Comparison of ENCODE assay signal across 28 cellular contexts in genomic region chr10:101644002-101644401, GRCh38. TPM values are rescaled to one million over a fixed set of nuclear protein-coding genes. Genes with fewer than 3 reads are reported as not detected.
DNase-seq lines count a peak whose midpoint lies in the region; ATAC-seq, FAIRE-seq and TF ChIP-seq lines count a peak whose summit lies in the region.
"Had no signal": no experiment of that assay in that cellular context is flagged by ENCODE, and none has a peak within 500 bp of the region (broad histone marks: within the 10 kb centered on the region; RNA-seq: fewer than 3 reads in every experiment).

No MANE protein-coding gene starts in this region.

- no peaks in the 10 kb centered on the region for H3K4me1 ChIP-seq in pancreas
- H3K4me1 ChIP-seq in naive thymus-derived CD4-positive, alpha-beta T cell (ENCODE audit: control insufficient read depth in 2 of 2, insufficient read depth in 2 of 2, low read length in 2 of 2) = no peaks in the 10 kb centered on the region
- H3K4me1 ChIP-seq: uterus had no signal

- DNase-seq in ELF-1 (ENCODE audit: low read depth, low spot score) (peak; percentile 78), NCI-H2227 (lab: John Stamatoyannopoulos, UW; ENCODE audit: unreplicated experiment) (peak; percentile 88), hypothalamus (lab: John Stamatoyannopoulos, UW) (peak in 26 of 51 donors; percentile 3 to 55 (median 36)), pancreas (no peak), nephron progenitor cell (no peak)
- DNase-seq in naive thymus-derived CD8-positive, alpha-beta T cell = no peak
- no peak for DNase-seq in naive thymus-derived CD4-positive, alpha-beta T cell
- DNase-seq: activated B cell treated with CpG ODN at 0.5 μM for 24 hours; activated CD4-positive, alpha-beta memory T cell treated with anti-CD3 and anti-CD28 coated beads for 36 hours; activated gamma-delta T cell; activated T-cell treated with anti-CD3 and anti-CD28 coated beads for 4 hours; brain microvascular endothelial cell; DMS153; effector CD4-positive, alpha-beta T cell; foreskin melanocyte; MV-4-11; NCI-H187 treated with DMSO at 0.1 percent for 48 hours; NCI-H524; RPMI8226; T-helper 9 cell; uterus had no signal

- no peak for FAIRE-seq in pancreas (lab: Jason Lieb, UNC)
- FAIRE-seq: G401.6 had no signal

- H3K36me3 ChIP-seq in pancreas = peaks cover 0 to 5% (median 0%) of the 10 kb centered on the region in 3 donors
- H3K36me3 ChIP-seq in naive thymus-derived CD4-positive, alpha-beta T cell (ENCODE audit: control insufficient read depth in 2 of 3, insufficient read depth in 3 of 3, low read length in 3 of 3) = peaks cover 0 to 71% (median 5%) of the 10 kb centered on the region in 3 experiments
- H3K36me3 ChIP-seq: brain microvascular endothelial cell, uterus had no signal

- H3K27me3 Mint-ChIP-seq in naive thymus-derived CD8-positive, alpha-beta T cell = no peaks in the 10 kb centered on the region
- H3K27me3 Mint-ChIP-seq in naive thymus-derived CD4-positive, alpha-beta T cell = no peaks in the 10 kb centered on the region
- no peaks in the 10 kb centered on the region for H3K27me3 Mint-ChIP-seq in nephron progenitor cell (ENCODE audit: low read depth, poor library complexity)
- H3K27me3 Mint-ChIP-seq: activated B cell treated with CpG ODN at 0.5 μM for 24 hours; activated CD4-positive, alpha-beta memory T cell treated with anti-CD3 and anti-CD28 coated beads for 36 hours had no signal

- CTCF ChIA-PET in naive thymus-derived CD4-positive, alpha-beta T cell (lab: Charles Lee) = no interaction called here

- no peak for ATAC-seq in naive thymus-derived CD8-positive, alpha-beta T cell
- ATAC-seq in pancreas (no peak), HG02852 (IDR thresholded peaks at IDR 0.05; ENCODE audit: unreplicated experiment) (no peak)
- ATAC-seq in naive thymus-derived CD4-positive, alpha-beta T cell = no peak
- ATAC-seq: left lobe of liver had no signal

- H3K4me3 ChIP-seq in pancreas = no peak overlapping the region
- no peak overlapping the region for H3K4me3 ChIP-seq in naive thymus-derived CD4-positive, alpha-beta T cell (ENCODE audit: low read length)
- H3K4me3 ChIP-seq: SK-N-MC, uterus had no signal

- H3K9me3 Mint-ChIP-seq in naive thymus-derived CD8-positive, alpha-beta T cell = no peaks in the 10 kb centered on the region
- no peaks in the 10 kb centered on the region for H3K9me3 Mint-ChIP-seq in naive thymus-derived CD4-positive, alpha-beta T cell
- no peaks in the 10 kb centered on the region for H3K9me3 Mint-ChIP-seq in nephron progenitor cell
- H3K9me3 Mint-ChIP-seq: activated B cell treated with CpG ODN at 0.5 μM for 24 hours; activated CD4-positive, alpha-beta memory T cell treated with anti-CD3 and anti-CD28 coated beads for 36 hours; mesothelial cell of epicardium; nephron had no signal

- POLR2A ChIA-PET in naive thymus-derived CD8-positive, alpha-beta T cell (lab: Charles Lee) = no interaction called here
- POLR2A ChIA-PET in naive thymus-derived CD4-positive, alpha-beta T cell (lab: Charles Lee) = no interaction called here

- no peak overlapping the region for H3K4me3 Mint-ChIP-seq in naive thymus-derived CD8-positive, alpha-beta T cell
- no peak overlapping the region for H3K4me3 Mint-ChIP-seq in naive thymus-derived CD4-positive, alpha-beta T cell
- H3K4me3 Mint-ChIP-seq in nephron progenitor cell = no peak overlapping the region
- H3K4me3 Mint-ChIP-seq: activated B cell treated with CpG ODN at 0.5 μM for 24 hours; activated CD4-positive, alpha-beta memory T cell treated with anti-CD3 and anti-CD28 coated beads for 36 hours; mesothelial cell of epicardium; nephron had no signal

- H3K36me3 Mint-ChIP-seq in naive thymus-derived CD8-positive, alpha-beta T cell = peaks cover 4 to 79% (median 17%) of the 10 kb centered on the region in 3 donors
- peaks cover 10 to 51% (median 19%) of the 10 kb centered on the region in 5 donors for H3K36me3 Mint-ChIP-seq in naive thymus-derived CD4-positive, alpha-beta T cell
- H3K36me3 Mint-ChIP-seq in nephron progenitor cell (ENCODE audit: low read depth) = peaks cover 41% of the 10 kb centered on the region

- H3K4me1 Mint-ChIP-seq in naive thymus-derived CD8-positive, alpha-beta T cell = peaks cover 9 to 33% (median 24%) of the 10 kb centered on the region in 4 donors
- H3K4me1 Mint-ChIP-seq in naive thymus-derived CD4-positive, alpha-beta T cell = peaks cover 0 to 32% (median 15%) of the 10 kb centered on the region in 7 donors
- H3K4me1 Mint-ChIP-seq in nephron progenitor cell = peaks cover 58% of the 10 kb centered on the region
- H3K4me1 Mint-ChIP-seq: activated B cell treated with CpG ODN at 0.5 μM for 24 hours, mesothelial cell of epicardium, nephron had no signal

- TF ChIP-seq CTCF in pancreas (IDR thresholded peaks at IDR 0.05) (no peak), nephron progenitor cell (IDR thresholded peaks at IDR 0.05) (no peak)

- H3K27ac Mint-ChIP-seq in naive thymus-derived CD8-positive, alpha-beta T cell = peak overlapping the region in 6 of 10 donors; percentile 11 to 84 (median 28)
- H3K27ac Mint-ChIP-seq in naive thymus-derived CD4-positive, alpha-beta T cell = peak overlapping the region in 2 of 9 donors; percentile 14 to 31
- H3K27ac Mint-ChIP-seq in nephron progenitor cell = no peak overlapping the region
- H3K27ac Mint-ChIP-seq: activated B cell treated with CpG ODN at 0.5 μM for 24 hours; activated CD4-positive, alpha-beta memory T cell treated with anti-CD3 and anti-CD28 coated beads for 36 hours; mesothelial cell of epicardium; nephron had no signal

- intact Hi-C loops in pancreas (cut with DNase I) = no loop called here
- intact Hi-C loops in naive thymus-derived CD4-positive, alpha-beta T cell (cut with micrococcal nuclease) = no loop called here

- H3K9me3 ChIP-seq in pancreas = no peaks in the 10 kb centered on the region
- no peaks in the 10 kb centered on the region for H3K9me3 ChIP-seq in naive thymus-derived CD4-positive, alpha-beta T cell (ENCODE audit: control insufficient read depth in 2 of 3, low read length in 3 of 3)
- H3K9me3 ChIP-seq: uterus had no signal

- 80 to 87% methylated on average over 3 of the region's 3 CpGs for WGBS in pancreas, 2 donors

- no peaks in the 10 kb centered on the region for H3K27me3 ChIP-seq in pancreas
- H3K27me3 ChIP-seq in naive thymus-derived CD4-positive, alpha-beta T cell (ENCODE audit: control insufficient read depth in 2 of 2, insufficient read depth in 2 of 2, low read length in 2 of 2) = no peaks in the 10 kb centered on the region
- H3K27me3 ChIP-seq: brain microvascular endothelial cell, uterus had no signal

- no peak overlapping the region for H3K27ac ChIP-seq in pancreas
- no peak overlapping the region for H3K27ac ChIP-seq in naive thymus-derived CD4-positive, alpha-beta T cell (ENCODE audit: low read depth, low read length)
- H3K27ac ChIP-seq: brain microvascular endothelial cell, KMS-11, SK-N-MC, uterus had no signal

RNA-seq across cellular contexts. Expression of gene FBXW4, which starts 51.0 kb away (rescaled TPM):
- 100 to 1,000 TPM in 1 of 2 experiments, 10 to 100 TPM in 1; 91.2 to 106 TPM for total RNA-seq in naive thymus-derived CD8-positive, alpha-beta T cell
- polyA plus RNA-seq in naive thymus-derived CD8-positive, alpha-beta T cell = 10 to 100 TPM in 1 of 3 donors, 1 to 10 TPM in 2; 6.1 to 13.1 (median 6.5) TPM
- total RNA-seq in pancreas = 10 to 100 TPM; 32.3 to 49.4 (median 40.0) TPM
- 10 to 100 TPM; 37.0 to 45.9 TPM for polyA plus RNA-seq in pancreas
- total RNA-seq in naive thymus-derived CD4-positive, alpha-beta T cell = 100 to 1,000 TPM in 1 of 5 experiments, 10 to 100 TPM in 4; 47.2 to 105 (median 88.1) TPM
- polyA plus RNA-seq in naive thymus-derived CD4-positive, alpha-beta T cell = 10 to 100 TPM in 1 of 2 donors, 1 to 10 TPM in 1; 6.1 to 15.9 TPM

RNA-seq across cellular contexts. Expression of gene DPCD, which starts 55.9 kb away (rescaled TPM):
- 1 to 10 TPM in 1 of 2 experiments, under 1 TPM in 1; 0.75 to 1.4 TPM for total RNA-seq in naive thymus-derived CD8-positive, alpha-beta T cell
- polyA plus RNA-seq in naive thymus-derived CD8-positive, alpha-beta T cell = 1 to 10 TPM; 1.3 to 3.0 (median 2.4) TPM
- 1 to 10 TPM; 4.7 to 9.1 (median 6.4) TPM for total RNA-seq in pancreas
- polyA plus RNA-seq in pancreas = 10 to 100 TPM; 10.1 to 17.0 TPM
- total RNA-seq in naive thymus-derived CD4-positive, alpha-beta T cell = 1 to 10 TPM in 3 of 5 experiments, under 1 TPM in 2; 0.64 to 3.6 (median 1.3) TPM
- polyA plus RNA-seq in naive thymus-derived CD4-positive, alpha-beta T cell = 1 to 10 TPM; 2.4 to 2.6 TPM

RNA-seq across cellular contexts. Expression of gene POLL, which starts 55.9 kb away (rescaled TPM):
- total RNA-seq in naive thymus-derived CD8-positive, alpha-beta T cell = 10 to 100 TPM; 44.0 to 48.9 TPM
- 10 to 100 TPM; 10.6 to 16.7 (median 12.5) TPM for polyA plus RNA-seq in naive thymus-derived CD8-positive, alpha-beta T cell
- 10 to 100 TPM; 18.2 to 32.9 (median 30.1) TPM for total RNA-seq in pancreas
- 10 to 100 TPM; 54.5 to 81.1 TPM for polyA plus RNA-seq in pancreas
- 10 to 100 TPM; 34.9 to 65.8 (median 38.8) TPM for total RNA-seq in naive thymus-derived CD4-positive, alpha-beta T cell
- polyA plus RNA-seq in naive thymus-derived CD4-positive, alpha-beta T cell = 10 to 100 TPM; 16.4 to 18.9 TPM

Comparison
In these comparisons a context has a peak if more than half of its experiments do, and no peak if none do; other contexts are left out.
1. DNase-seq: peak in ELF-1 (single experiment), NCI-H2227 (single experiment) and hypothalamus (26 of 51); none in naive thymus-derived CD8-positive, alpha-beta T cell (0 of 10), pancreas (0 of 6), naive thymus-derived CD4-positive, alpha-beta T cell (0 of 9) and nephron progenitor cell (single experiment).